Comparison of ENCODE assay signal across 25 cellular contexts in genomic region chr18:44153976-44154375, GRCh38.
"Had no signal": no experiment of that assay in that cellular context is flagged by ENCODE, and none has a peak within 500 bp of the region (broad histone marks: within the 10 kb centered on the region; RNA-seq: fewer than 3 reads in every experiment).

No MANE protein-coding gene starts in this region.

- DNase-seq: colonic mucosa; cortex of kidney; effector CD8-positive, alpha-beta T cell; effector memory CD8-positive, alpha-beta T cell; endodermal cell; foreskin keratinocyte; heart left ventricle; hypothalamus; immature natural killer cell; islet precursor cell; kidney; kidney glomerular epithelial cell; left colon; left lung; left ventricle myocardium superior; lower lobe of right lung; mesenchymal stem cell; mucosa of descending colon; naive B cell; naive thymus-derived CD8-positive, alpha-beta T cell had no signal

- H3K4me2 ChIP-seq: hepatocyte had no signal

- ATAC-seq: effector memory CD8-positive, alpha-beta T cell; foreskin keratinocyte; gastroesophageal sphincter; heart left ventricle; left colon; left lung; left ventricle myocardium superior; lower lobe of right lung; mucosa of descending colon; naive thymus-derived CD8-positive, alpha-beta T cell had no signal

- H3K4me1 Mint-ChIP-seq: immature natural killer cell; naive B cell; naive thymus-derived CD8-positive, alpha-beta T cell had no signal

- H3K4me3 ChIP-seq: colonic mucosa, esophagus muscularis mucosa, gastroesophageal sphincter, heart left ventricle, hepatocyte, left lung, lower lobe of right lung, mucosa of descending colon had no signal

- H3K27me3 ChIP-seq: colonic mucosa, esophagus muscularis mucosa, foreskin keratinocyte, gastroesophageal sphincter, heart left ventricle, hepatocyte, left lung had no signal

- H3K9me3 ChIP-seq: colonic mucosa, esophagus muscularis mucosa, gastroesophageal sphincter, heart left ventricle, lower lobe of right lung, mucosa of descending colon had no signal

- H3K79me2 ChIP-seq: hepatocyte had no signal

- H3K4me3 Mint-ChIP-seq: dendritic cell treated with granulocyte-macrophage colony-stimulating factor and Interleukin-4, amounts not matched to agents 40 ng/mL and 50 ng/mL, for 4 days; effector memory CD8-positive, alpha-beta T cell; endodermal cell; immature natural killer cell; mesothelial cell of epicardium; naive B cell; naive thymus-derived CD8-positive, alpha-beta T cell had no signal

- H3K4me1 ChIP-seq: colonic mucosa, gastroesophageal sphincter, left lung, lower lobe of right lung had no signal

- H2AFZ ChIP-seq: hepatocyte had no signal

- H3K36me3 Mint-ChIP-seq: mesothelial cell of epicardium; naive B cell; naive thymus-derived CD8-positive, alpha-beta T cell had no signal

- H3K36me3 ChIP-seq: colonic mucosa, esophagus muscularis mucosa, gastroesophageal sphincter, heart left ventricle, left lung, lower lobe of right lung had no signal

- H3K27ac Mint-ChIP-seq: dendritic cell treated with granulocyte-macrophage colony-stimulating factor and Interleukin-4, amounts not matched to agents 40 ng/mL and 50 ng/mL, for 4 days; effector memory CD8-positive, alpha-beta T cell; endodermal cell; immature natural killer cell; mesothelial cell of epicardium; naive B cell; naive thymus-derived CD8-positive, alpha-beta T cell had no signal

- H3K9me3 Mint-ChIP-seq: dendritic cell treated with granulocyte-macrophage colony-stimulating factor and Interleukin-4, amounts not matched to agents 40 ng/mL and 50 ng/mL, for 4 days; effector memory CD8-positive, alpha-beta T cell; endodermal cell; immature natural killer cell had no signal

- H3K27me3 Mint-ChIP-seq: dendritic cell treated with granulocyte-macrophage colony-stimulating factor and Interleukin-4, amounts not matched to agents 40 ng/mL and 50 ng/mL, for 4 days; effector memory CD8-positive, alpha-beta T cell; naive thymus-derived CD8-positive, alpha-beta T cell had no signal

- H3K27ac ChIP-seq: colonic mucosa, esophagus muscularis mucosa, foreskin keratinocyte, gastroesophageal sphincter, heart left ventricle, hepatocyte, left lung, lower lobe of right lung had no signal
